11 cellular contexts compared by ENCODE assay signal in genomic region chrX:129782015-129782495, GRCh38. TPM values are rescaled to one million over a fixed set of nuclear protein-coding genes. Genes with fewer than 3 reads are reported as not detected.
DNase-seq lines count a peak whose midpoint lies in the region; ATAC-seq and TF ChIP-seq lines count a peak whose summit lies in the region.
"Had no signal": no experiment of that assay in that cellular context is flagged by ENCODE, and none has a peak within 500 bp of the region (broad histone marks: within the 10 kb centered on the region; RNA-seq: fewer than 3 reads in every experiment).

No MANE protein-coding gene starts in this region.

- peaks cover 63% of the 10 kb centered on the region for H3K4me1 Mint-ChIP-seq in CD8-positive, alpha-beta T cell (ENCODE audit: low read depth)
- peaks cover 63% of the 10 kb centered on the region for H3K4me1 Mint-ChIP-seq in activated T-helper 1 cell treated with anti-CD3 and anti-CD28 coated beads, Interleukin-12 subunit alpha, Interleukin-12 subunit beta, Interleukin-2, Interleukin-4 antibody, amounts not matched to agents 30 ng/mL and 10 ng/mL and 1 ng/mL, durations not matched to agents 14 hours and 24 hours and 36 hours (ENCODE audit: low read depth)
- peaks cover 65 to 69% of the 10 kb centered on the region in 2 donors for H3K4me1 Mint-ChIP-seq in natural killer cell
- H3K4me1 Mint-ChIP-seq: WTC11 had no signal

- H3K4me3 Mint-ChIP-seq in CD8-positive, alpha-beta T cell, result peak overlapping the region; percentile 94
- peak overlapping the region; percentile 87 for H3K4me3 Mint-ChIP-seq in activated T-helper 1 cell treated with anti-CD3 and anti-CD28 coated beads, Interleukin-12 subunit alpha, Interleukin-12 subunit beta, Interleukin-2, Interleukin-4 antibody, amounts not matched to agents 30 ng/mL and 10 ng/mL and 1 ng/mL, durations not matched to agents 14 hours and 24 hours and 36 hours
- H3K4me3 Mint-ChIP-seq in natural killer cell, result peak overlapping the region; percentile 67
- H3K4me3 Mint-ChIP-seq: WTC11 had no signal

- no peak for DNase-seq in CD8-positive, alpha-beta T cell
- no peak for DNase-seq in activated T-helper 1 cell treated with anti-CD3 and anti-CD28 coated beads, Interleukin-12 subunit alpha, Interleukin-12 subunit beta, Interleukin-2, Interleukin-4 antibody, amounts not matched to agents 30 ng/mL and 10 ng/mL and 1 ng/mL, durations not matched to agents 14 hours and 24 hours and 36 hours (ENCODE audit: low spot score)
- no peak for DNase-seq in natural killer cell
- no peak for DNase-seq in GM19238 (ENCODE audit: insufficient read length, low spot score)
- no peak for DNase-seq in left lobe of liver (ENCODE audit: low spot score)
- no peak for DNase-seq in stimulated activated CD4-positive, alpha-beta T cell treated with anti-CD3 and anti-CD28 coated beads, Interleukin-2, amount 100 ng/mL, for 24 hours
- DNase-seq: NCI-H1694, NCI-H524 had no signal

- peaks cover 27% of the 10 kb centered on the region for H3K36me3 ChIP-seq in CD8-positive, alpha-beta T cell (ENCODE audit: insufficient read depth, low read length)
- H3K36me3 ChIP-seq in HEK293 (ENCODE audit: control insufficient read depth in 2 of 2, insufficient read depth in 1 of 2, low read length in 2 of 2), result no peaks in the 10 kb centered on the region
- H3K36me3 ChIP-seq: suprapubic skin had no signal

- H3K4me1 ChIP-seq in CD8-positive, alpha-beta T cell (ENCODE audit: insufficient read depth, low read length), result peaks cover 66% of the 10 kb centered on the region
- no peaks in the 10 kb centered on the region for H3K4me1 ChIP-seq in HEK293 (ENCODE audit: control insufficient read depth, insufficient read depth, low read length)
- H3K4me1 ChIP-seq: suprapubic skin had no signal

- no peaks in the 10 kb centered on the region for H3K9me3 ChIP-seq in CD8-positive, alpha-beta T cell (ENCODE audit: low read length)
- no peaks in the 10 kb centered on the region for H3K9me3 ChIP-seq in HEK293 (ENCODE audit: control insufficient read depth, insufficient read depth, low read depth, low read length)
- H3K9me3 ChIP-seq: suprapubic skin had no signal

- peaks cover 66% of the 10 kb centered on the region for H3K36me3 Mint-ChIP-seq in CD8-positive, alpha-beta T cell
- H3K36me3 Mint-ChIP-seq in activated T-helper 1 cell treated with anti-CD3 and anti-CD28 coated beads, Interleukin-12 subunit alpha, Interleukin-12 subunit beta, Interleukin-2, Interleukin-4 antibody, amounts not matched to agents 30 ng/mL and 10 ng/mL and 1 ng/mL, durations not matched to agents 14 hours and 24 hours and 36 hours (ENCODE audit: low read depth), result peaks cover 43% of the 10 kb centered on the region
- peaks cover 9% of the 10 kb centered on the region for H3K36me3 Mint-ChIP-seq in natural killer cell
- H3K36me3 Mint-ChIP-seq: WTC11 had no signal

- H3K27ac Mint-ChIP-seq in CD8-positive, alpha-beta T cell, result peak overlapping the region; percentile 96
- H3K27ac Mint-ChIP-seq in activated T-helper 1 cell treated with anti-CD3 and anti-CD28 coated beads, Interleukin-12 subunit alpha, Interleukin-12 subunit beta, Interleukin-2, Interleukin-4 antibody, amounts not matched to agents 30 ng/mL and 10 ng/mL and 1 ng/mL, durations not matched to agents 14 hours and 24 hours and 36 hours, result peak overlapping the region; percentile 91
- H3K27ac Mint-ChIP-seq in natural killer cell, result peak overlapping the region; percentile 86 to 98
- H3K27ac Mint-ChIP-seq: WTC11 had no signal

- no peaks in the 10 kb centered on the region for H3K27me3 Mint-ChIP-seq in CD8-positive, alpha-beta T cell (ENCODE audit: low read depth)
- H3K27me3 Mint-ChIP-seq in activated T-helper 1 cell treated with anti-CD3 and anti-CD28 coated beads, Interleukin-12 subunit alpha, Interleukin-12 subunit beta, Interleukin-2, Interleukin-4 antibody, amounts not matched to agents 30 ng/mL and 10 ng/mL and 1 ng/mL, durations not matched to agents 14 hours and 24 hours and 36 hours (ENCODE audit: insufficient read depth), result no peaks in the 10 kb centered on the region
- no peaks in the 10 kb centered on the region for H3K27me3 Mint-ChIP-seq in natural killer cell (ENCODE audit: low read depth in 2 of 2)

- TF ChIP-seq CTCF in CD8-positive, alpha-beta T cell (IDR thresholded peaks at IDR 0.05), result no peak
- no peak for TF ChIP-seq CTCF in HEK293 (tag by site-specific recombination; IDR thresholded peaks at IDR 0.05)
- TF ChIP-seq CTCF in natural killer cell (IDR thresholded peaks at IDR 0.05), result no peak

- POLR2A ChIA-PET in CD8-positive, alpha-beta T cell (lab: Charles Lee), result interaction anchor here (0.9 to 8.8 kb wide), 11 partner anchors 12 to 124 kb away, joined by 3 to 111 read pairs (median 6); partner anchors contain the start of gene UTP14A
- POLR2A ChIA-PET in HEK293 (lab: Yijun Ruan, JAX), result no interaction called here

- ATAC-seq in CD8-positive, alpha-beta T cell, result no peak
- ATAC-seq in natural killer cell (no peak), left lobe of liver (no peak)

- H3K4me3 ChIP-seq in CD8-positive, alpha-beta T cell (ENCODE audit: low read depth, low read length), result peak overlapping the region; percentile 75
- no peak overlapping the region for H3K4me3 ChIP-seq in HEK293 (ENCODE audit: low read depth, low read length)
- H3K4me3 ChIP-seq: suprapubic skin had no signal

- peak overlapping the region; percentile 68 for H3K27ac ChIP-seq in CD8-positive, alpha-beta T cell (ENCODE audit: low read depth, low read length)
- H3K27ac ChIP-seq in HEK293 (ENCODE audit: extremely low read depth, low read depth, low read length), result no peak overlapping the region
- H3K27ac ChIP-seq: suprapubic skin had no signal

- CTCF ChIA-PET in CD8-positive, alpha-beta T cell (lab: Charles Lee), result interaction anchor here (0.8 to 3.6 kb wide), 10 partner anchors 9 to 144 kb away, joined by 3 to 17 read pairs (median 6); no protein-coding TSS in a partner anchor
- CTCF ChIA-PET in HEK293 (lab: Yijun Ruan, JAX), result interaction anchor here (0.5 to 0.7 kb wide), 3 partner anchors 10 to 1134 kb away, joined by 3 to 6 read pairs (median 3); no protein-coding TSS in a partner anchor

- intact Hi-C loops in CD8-positive, alpha-beta T cell (cut with DNase I, micrococcal nuclease), result loop anchor here (2.0 to 10.0 kb wide), 5 partner anchors 21 to 103 kb away; partner anchors contain the start of gene ZDHHC9 (in 1 of the 2)
- intact Hi-C loops in activated T-helper 1 cell treated with anti-CD3 and anti-CD28 coated beads, Interleukin-12 subunit alpha, Interleukin-12 subunit beta, Interleukin-2, Interleukin-4 antibody, amounts not matched to agents 30 ng/mL and 10 ng/mL and 1 ng/mL, durations not matched to agents 14 hours and 24 hours and 36 hours (cut with micrococcal nuclease), result loop anchor here (2.0 to 10.0 kb wide), 5 partner anchors 40 to 393 kb away; partner anchors contain the start of genes BCORL1, RAB33A and ZDHHC9
- intact Hi-C loops in natural killer cell (cut with micrococcal nuclease), result loop anchor here (5.0 kb wide), 2 partner anchors 305 to 385 kb away; partner anchors contain the start of gene AIFM1

- H3K9me3 Mint-ChIP-seq in CD8-positive, alpha-beta T cell, result no peaks in the 10 kb centered on the region
- H3K9me3 Mint-ChIP-seq in activated T-helper 1 cell treated with anti-CD3 and anti-CD28 coated beads, Interleukin-12 subunit alpha, Interleukin-12 subunit beta, Interleukin-2, Interleukin-4 antibody, amounts not matched to agents 30 ng/mL and 10 ng/mL and 1 ng/mL, durations not matched to agents 14 hours and 24 hours and 36 hours, result no peaks in the 10 kb centered on the region
- no peaks in the 10 kb centered on the region for H3K9me3 Mint-ChIP-seq in natural killer cell
- H3K9me3 Mint-ChIP-seq: WTC11 had no signal

- no peaks in the 10 kb centered on the region for H3K27me3 ChIP-seq in CD8-positive, alpha-beta T cell (ENCODE audit: insufficient read depth, low read length)
- H3K27me3 ChIP-seq: suprapubic skin had no signal

TF ChIP-seq in HEK293, 187 proteins besides CTCF, POLR2A, EP300 and RAD21:
- TF ChIP-seq SCRT1 (tag by site-specific recombination; IDR thresholded peaks at IDR 0.05; ENCODE audit: borderline replicate concordance), result no peak
- TF ChIP-seq REST (tag by site-specific recombination; IDR thresholded peaks at IDR 0.05), result peak; percentile 57

RNA-seq across cellular contexts. Expression of gene SASH3, which starts 2.3 kb away (rescaled TPM):
- 10 to 100 TPM; 76.7 to 76.8 TPM for total RNA-seq in CD8-positive, alpha-beta T cell
- 129 and 135 TPM in 2 replicates for total RNA-seq in activated T-helper 1 cell treated with anti-CD3 and anti-CD28 coated beads, Interleukin-12 subunit alpha, Interleukin-12 subunit beta, Interleukin-2, Interleukin-4 antibody, amounts not matched to agents 30 ng/mL and 10 ng/mL and 1 ng/mL, durations not matched to agents 14 hours and 24 hours and 36 hours
- total RNA-seq in natural killer cell, result 100 to 1,000 TPM; 356 to 403 (median 392) TPM
- 2.4 TPM for total RNA-seq in left lobe of liver

RNA-seq across cellular contexts. Expression of gene XPNPEP2, which starts 43.3 kb away (rescaled TPM):
- under 1 TPM; 0.22 to 0.24 TPM for total RNA-seq in CD8-positive, alpha-beta T cell
- 0.16 and 0.24 TPM in 2 replicates for total RNA-seq in activated T-helper 1 cell treated with anti-CD3 and anti-CD28 coated beads, Interleukin-12 subunit alpha, Interleukin-12 subunit beta, Interleukin-2, Interleukin-4 antibody, amounts not matched to agents 30 ng/mL and 10 ng/mL and 1 ng/mL, durations not matched to agents 14 hours and 24 hours and 36 hours
- 1 to 10 TPM in 2 of 3 donors, under 1 TPM in 1; 0.96 to 2.6 (median 1.6) TPM for total RNA-seq in natural killer cell
- 2.0 TPM for total RNA-seq in left lobe of liver

Comparison
In these comparisons a context has a peak if more than half of its experiments do, and no peak if none do; other contexts are left out.
1. RNA of gene SASH3, which starts 2.3 kb away (total RNA-seq): 356 to 403 TPM in natural killer cell, 129 to 135 TPM in activated T-helper 1 cell treated with anti-CD3 and anti-CD28 coated beads, Interleukin-12 subunit alpha, Interleukin-12 subunit beta, Interleukin-2, Interleukin-4 antibody, amounts not matched to agents 30 ng/mL and 10 ng/mL and 1 ng/mL, durations not matched to agents 14 hours and 24 hours and 36 hours and 76.7 to 76.8 TPM in CD8-positive, alpha-beta T cell; 2.4 TPM in left lobe of liver (single experiment); every median in the first group is over 10 times any median in the second.
2. Peak in every context shown above with its lines, with median percentiles within 50 percentile points of each other: H3K27ac Mint-ChIP-seq and H3K4me3 Mint-ChIP-seq.